Comparison of ENCODE assay signal across 8 cellular contexts in genomic region chr6:129766959-129767728, GRCh38. TPM values are rescaled to one million over a fixed set of nuclear protein-coding genes. Genes with fewer than 3 reads are reported as not detected.
DNase-seq lines count a peak whose midpoint lies in the region; ATAC-seq and TF ChIP-seq lines count a peak whose summit lies in the region.

No MANE protein-coding gene starts in this region.

- H3K27me3 ChIP-seq in PC-3 (ENCODE audit: low read length) (no peaks in the 10 kb centered on the region), foreskin keratinocyte (peaks cover 3% of the 10 kb centered on the region), ovary (no peaks in the 10 kb centered on the region), upper lobe of right lung (peaks cover 20% of the 10 kb centered on the region)

- no peaks in the 10 kb centered on the region for H3K36me3 Mint-ChIP-seq in activated T-helper 2 cell treated with anti-CD3 and anti-CD28 coated beads, Interferon-gamma antibody, Interleukin-2, Interleukin-4, amounts not matched to agents 10 μg/mL and 5 μg/mL and 100 μg/mL, durations not matched to agents 14 hours and 24 hours and 36 hours (ENCODE audit: low read depth)

- peak overlapping the region; percentile 60 for H3K4me3 ChIP-seq in AG10803 (ENCODE audit: low read length)
- H3K4me3 ChIP-seq in PC-3 (ENCODE audit: low read length) = peak overlapping the region; percentile 69
- H3K4me3 ChIP-seq in ovary = peak overlapping the region; percentile 3
- peak overlapping the region; percentile 34 for H3K4me3 ChIP-seq in upper lobe of right lung

- POLR2A ChIA-PET in PC-3 (lab: Charles Lee; ENCODE audit: unreplicated experiment) = no interaction called here

- intact Hi-C loops in PC-3 (cut with micrococcal nuclease) (no loop called here), ovary (cut with DNase I) (no loop called here), upper lobe of right lung (cut with DNase I) (no loop called here)
- intact Hi-C loops in activated T-helper 2 cell treated with anti-CD3 and anti-CD28 coated beads, Interferon-gamma antibody, Interleukin-2, Interleukin-4, amounts not matched to agents 10 μg/mL and 5 μg/mL and 100 μg/mL, durations not matched to agents 14 hours and 24 hours and 36 hours (cut with micrococcal nuclease) = loop anchor here (1.0 to 5.0 kb wide), 4 partner anchors 16 to 275 kb away; no protein-coding TSS in a partner anchor

- H3K27ac Mint-ChIP-seq in activated T-helper 2 cell treated with anti-CD3 and anti-CD28 coated beads, Interferon-gamma antibody, Interleukin-2, Interleukin-4, amounts not matched to agents 10 μg/mL and 5 μg/mL and 100 μg/mL, durations not matched to agents 14 hours and 24 hours and 36 hours = no peak overlapping the region

- H3K9me2 ChIP-seq in PC-3 (replicated peaks; ENCODE audit: low read length) = no peaks in the 10 kb centered on the region

- no peaks in the 10 kb centered on the region for H3K79me2 ChIP-seq in PC-3 (ENCODE audit: low read length)

- CTCF ChIA-PET in PC-3 (lab: Charles Lee) = no interaction called here

- peak overlapping the region; percentile 81 for H3K4me3 Mint-ChIP-seq in activated T-helper 2 cell treated with anti-CD3 and anti-CD28 coated beads, Interferon-gamma antibody, Interleukin-2, Interleukin-4, amounts not matched to agents 10 μg/mL and 5 μg/mL and 100 μg/mL, durations not matched to agents 14 hours and 24 hours and 36 hours (ENCODE audit: low read depth)

- TF ChIP-seq CTCF in AG10803 (conservative IDR thresholded peaks at IDR 0.05; ENCODE audit: low read length) (no peak), PC-3 (conservative IDR thresholded peaks at IDR 0.05; ENCODE audit: low read depth, low read length) (no peak), foreskin keratinocyte (conservative IDR thresholded peaks at IDR 0.05) (no peak), ovary (IDR thresholded peaks at IDR 0.05) (no peak), upper lobe of right lung (IDR thresholded peaks at IDR 0.05) (no peak)

- peak overlapping the region; percentile 81 for H2AFZ ChIP-seq in PC-3 (ENCODE audit: low read length)

- H3K9me3 ChIP-seq in PC-3 (ENCODE audit: low read length) (no peaks in the 10 kb centered on the region), ovary (no peaks in the 10 kb centered on the region), upper lobe of right lung (no peaks in the 10 kb centered on the region)

- TF ChIP-seq POLR2A in ovary (IDR thresholded peaks at IDR 0.05) = no peak

- DNase-seq in AG10803 (ENCODE audit: low read depth) (peak; percentile 51), PC-3 (peak; percentile 28), foreskin keratinocyte (peak; percentile 41 to 71), ovary (peak in 1 of 5 donors; percentile 45), upper lobe of right lung (peak; percentile 69)
- peak; percentile 68 for DNase-seq in activated T-helper 2 cell treated with anti-CD3 and anti-CD28 coated beads, Interferon-gamma antibody, Interleukin-2, Interleukin-4, amounts not matched to agents 10 μg/mL and 5 μg/mL and 100 μg/mL, durations not matched to agents 14 hours and 24 hours and 36 hours (ENCODE audit: low spot score)

- ATAC-seq in GM19397 (IDR thresholded peaks at IDR 0.05; ENCODE audit: unreplicated experiment) (peak; percentile 88), HG03469 (IDR thresholded peaks at IDR 0.05; ENCODE audit: unreplicated experiment) (peak; percentile 68), PC-3 (peak; percentile 92), foreskin keratinocyte (peak; percentile 96), upper lobe of right lung (peak; percentile 69)

- no peaks in the 10 kb centered on the region for H4K20me1 ChIP-seq in PC-3 (ENCODE audit: low read length)

- no peak overlapping the region for H3K9ac ChIP-seq in PC-3 (ENCODE audit: low read length)

- H3K4me1 Mint-ChIP-seq in activated T-helper 2 cell treated with anti-CD3 and anti-CD28 coated beads, Interferon-gamma antibody, Interleukin-2, Interleukin-4, amounts not matched to agents 10 μg/mL and 5 μg/mL and 100 μg/mL, durations not matched to agents 14 hours and 24 hours and 36 hours (ENCODE audit: low read depth) = peaks cover 27% of the 10 kb centered on the region

- no peak overlapping the region for H3K27ac ChIP-seq in PC-3 (ENCODE audit: low read length)
- no peak overlapping the region for H3K27ac ChIP-seq in foreskin keratinocyte
- H3K27ac ChIP-seq in ovary = no peak overlapping the region
- no peak overlapping the region for H3K27ac ChIP-seq in upper lobe of right lung

- TF ChIP-seq EP300 in ovary (IDR thresholded peaks at IDR 0.05) = no peak

- 1 to 2% (median 1%) methylated on average over 36 of the region's 36 CpGs for WGBS in ovary, 3 donors

- no TSS peak for BruUV-seq in PC-3 (replicated peaks; lab: Mats Ljungman, UMichigan)

- H3K9me3 Mint-ChIP-seq in activated T-helper 2 cell treated with anti-CD3 and anti-CD28 coated beads, Interferon-gamma antibody, Interleukin-2, Interleukin-4, amounts not matched to agents 10 μg/mL and 5 μg/mL and 100 μg/mL, durations not matched to agents 14 hours and 24 hours and 36 hours = no peaks in the 10 kb centered on the region

- peaks cover 64% of the 10 kb centered on the region for H3K27me3 Mint-ChIP-seq in activated T-helper 2 cell treated with anti-CD3 and anti-CD28 coated beads, Interferon-gamma antibody, Interleukin-2, Interleukin-4, amounts not matched to agents 10 μg/mL and 5 μg/mL and 100 μg/mL, durations not matched to agents 14 hours and 24 hours and 36 hours (ENCODE audit: low read depth)

- H3K4me1 ChIP-seq in PC-3 (ENCODE audit: insufficient read depth, low read length) = 0 out of 2 replicates have a peak, but pooled peaks cover 3% of the 10 kb centered on the region
- H3K4me1 ChIP-seq in foreskin keratinocyte = no peaks in the 10 kb centered on the region
- peaks cover 5% of the 10 kb centered on the region for H3K4me1 ChIP-seq in ovary (ENCODE audit: insufficient read depth)
- H3K4me1 ChIP-seq in upper lobe of right lung = peaks cover 9% of the 10 kb centered on the region

- H3K36me3 ChIP-seq in PC-3 (ENCODE audit: low read depth, low read length) (no peaks in the 10 kb centered on the region), ovary (no peaks in the 10 kb centered on the region), upper lobe of right lung (no peaks in the 10 kb centered on the region)

- H3F3A ChIP-seq in PC-3 (ENCODE audit: low read length, unreplicated experiment) = no peaks in the 10 kb centered on the region

- peak overlapping the region; percentile 91 for H3K4me2 ChIP-seq in PC-3 (ENCODE audit: low read length)

RNA-seq across cellular contexts. Expression of gene ARHGAP18, which starts 57.2 kb away (rescaled TPM):
- total RNA-seq in PC-3 (2014; rRNA removed) = 4.1 and 5.9 TPM in 2 replicates
- 5.9 and 6.6 TPM in 2 replicates for total RNA-seq in activated T-helper 2 cell treated with anti-CD3 and anti-CD28 coated beads, Interferon-gamma antibody, Interleukin-2, Interleukin-4, amounts not matched to agents 10 μg/mL and 5 μg/mL and 100 μg/mL, durations not matched to agents 14 hours and 24 hours and 36 hours
- total RNA-seq in foreskin keratinocyte = 37.5 and 57.1 TPM in 2 replicates
- polyA plus RNA-seq in foreskin keratinocyte = 12.4 and 15.7 TPM in 2 replicates
- 10 to 100 TPM in 1 of 7 donors, 1 to 10 TPM in 6; 4.4 to 35.3 (median 9.6) TPM for total RNA-seq in ovary
- polyA plus RNA-seq in ovary = 10 to 100 TPM in 1 of 2 donors, 1 to 10 TPM in 1; 4.5 to 11.8 TPM
- total RNA-seq in upper lobe of right lung = 60.8 TPM

Comparison
In these comparisons a context has a peak if more than half of its experiments do, and no peak if none do; other contexts are left out.
1. H3K4me3 ChIP-seq: peak in every context shown above with its lines; median percentile 69 in PC-3; 60 in AG10803; 34 in upper lobe of right lung; 3 in ovary.